Comparison of ENCODE assay signal across 26 cellular contexts in genomic region chr15:27714675-27715074, GRCh38.
"Had no signal": no experiment of that assay in that cellular context is flagged by ENCODE, and none has a peak within 500 bp of the region (broad histone marks: within the 10 kb centered on the region; RNA-seq: fewer than 3 reads in every experiment).

No MANE protein-coding gene starts in this region.

- H3K27ac Mint-ChIP-seq: activated naive CD8-positive, alpha-beta T cell; activated T-cell treated with anti-CD3 and anti-CD28 coated beads, Interleukin-2, amount 50 U/mL, for 72 hours; naive thymus-derived CD4-positive, alpha-beta T cell; stimulated activated effector memory CD8-positive, alpha-beta T cell treated with anti-CD3 and anti-CD28 coated beads, Interleukin-12 subunit alpha, Interleukin-12 subunit beta, amount 100 ng/mL, for 72 hours; stimulated activated naive CD8-positive, alpha-beta T cell treated with anti-CD3 and anti-CD28 coated beads, Interleukin-15, Interleukin-2, amounts not matched to agents 100 ng/mL and 50 ng/mL, for 24 hours; T-helper 2 cell treated with Interferon-gamma antibody and Interleukin-4, amounts not matched to agents 5 μg/mL and 100 μg/mL, for 36 hours; type B pancreatic cell had no signal

- DNase-seq: activated CD4-positive, alpha-beta T cell treated with anti-CD3 and anti-CD28 coated beads for 4 hours; activated CD4-positive, alpha-beta T cell treated with anti-CD3 and anti-CD28 coated beads, Interleukin-2, amount 50 U/mL, for 4 hours; activated naive CD4-positive, alpha-beta T cell; activated T-cell treated with anti-CD3 and anti-CD28 coated beads for 4 hours; activated T-cell treated with anti-CD3 and anti-CD28 coated beads, Interleukin-2, amount 50 U/mL, for 72 hours; anterior cingulate cortex; body of pancreas; effector CD8-positive, alpha-beta T cell; gastrocnemius medialis; left cardiac atrium; mammary epithelial cell; midbrain; naive thymus-derived CD4-positive, alpha-beta T cell; nucleus accumbens; pancreas; psoas muscle; sigmoid colon; small intestine; stimulated activated CD4-positive, alpha-beta T cell treated with anti-CD3 and anti-CD28 coated beads, Interleukin-4, amount 100 ng/mL, for 24 hours; uterus had no signal

- H3K27me3 ChIP-seq: body of pancreas, gastrocnemius medialis, hepatocyte, pancreas, sigmoid colon, uterus had no signal

- H3K79me2 ChIP-seq: hepatocyte had no signal

- H3K4me3 Mint-ChIP-seq: activated naive CD8-positive, alpha-beta T cell; activated T-cell treated with anti-CD3 and anti-CD28 coated beads, Interleukin-2, amount 50 U/mL, for 72 hours; naive thymus-derived CD4-positive, alpha-beta T cell; stimulated activated effector memory CD8-positive, alpha-beta T cell treated with anti-CD3 and anti-CD28 coated beads, Interleukin-12 subunit alpha, Interleukin-12 subunit beta, amount 100 ng/mL, for 72 hours; stimulated activated naive CD8-positive, alpha-beta T cell treated with anti-CD3 and anti-CD28 coated beads, Interleukin-15, Interleukin-2, amounts not matched to agents 100 ng/mL and 50 ng/mL, for 24 hours; T-helper 2 cell treated with Interferon-gamma antibody and Interleukin-4, amounts not matched to agents 5 μg/mL and 100 μg/mL, for 36 hours; type B pancreatic cell had no signal

- H3K4me1 ChIP-seq: body of pancreas, gastrocnemius medialis, pancreas, psoas muscle, sigmoid colon, uterus had no signal

- H3K9me3 ChIP-seq: gastrocnemius medialis, pancreas, uterus had no signal

- H3K36me3 ChIP-seq: gastrocnemius medialis, pancreas, sigmoid colon, uterus had no signal

- ATAC-seq: activated T-cell treated with anti-CD3 and anti-CD28 coated beads, Interleukin-2, amount 50 U/mL, for 72 hours; body of pancreas; gastrocnemius medialis; left cardiac atrium; naive thymus-derived CD4-positive, alpha-beta T cell; pancreas; psoas muscle; stimulated activated effector memory CD8-positive, alpha-beta T cell treated with anti-CD3 and anti-CD28 coated beads, Interleukin-12 subunit alpha, Interleukin-12 subunit beta, amount 100 ng/mL, for 72 hours had no signal

- H3K27ac ChIP-seq: body of pancreas, gastrocnemius medialis, hepatocyte, pancreas, psoas muscle, sigmoid colon, uterus had no signal

- H3K27me3 Mint-ChIP-seq: stimulated activated naive CD8-positive, alpha-beta T cell treated with anti-CD3 and anti-CD28 coated beads, Interleukin-15, Interleukin-2, amounts not matched to agents 100 ng/mL and 50 ng/mL, for 24 hours; type B pancreatic cell had no signal

- H2AFZ ChIP-seq: hepatocyte had no signal

- H3K4me2 ChIP-seq: hepatocyte had no signal

- H3K36me3 Mint-ChIP-seq: activated naive CD8-positive, alpha-beta T cell; stimulated activated effector memory CD8-positive, alpha-beta T cell treated with anti-CD3 and anti-CD28 coated beads, Interleukin-12 subunit alpha, Interleukin-12 subunit beta, amount 100 ng/mL, for 72 hours; type B pancreatic cell had no signal

- H3K4me3 ChIP-seq: body of pancreas, gastrocnemius medialis, hepatocyte, pancreas, psoas muscle, sigmoid colon, uterus had no signal

- H3K4me1 Mint-ChIP-seq: naive thymus-derived CD4-positive, alpha-beta T cell; stimulated activated effector memory CD8-positive, alpha-beta T cell treated with anti-CD3 and anti-CD28 coated beads, Interleukin-12 subunit alpha, Interleukin-12 subunit beta, amount 100 ng/mL, for 72 hours had no signal
